8 cellular contexts compared by ENCODE assay signal in the genomic region with DNA sequence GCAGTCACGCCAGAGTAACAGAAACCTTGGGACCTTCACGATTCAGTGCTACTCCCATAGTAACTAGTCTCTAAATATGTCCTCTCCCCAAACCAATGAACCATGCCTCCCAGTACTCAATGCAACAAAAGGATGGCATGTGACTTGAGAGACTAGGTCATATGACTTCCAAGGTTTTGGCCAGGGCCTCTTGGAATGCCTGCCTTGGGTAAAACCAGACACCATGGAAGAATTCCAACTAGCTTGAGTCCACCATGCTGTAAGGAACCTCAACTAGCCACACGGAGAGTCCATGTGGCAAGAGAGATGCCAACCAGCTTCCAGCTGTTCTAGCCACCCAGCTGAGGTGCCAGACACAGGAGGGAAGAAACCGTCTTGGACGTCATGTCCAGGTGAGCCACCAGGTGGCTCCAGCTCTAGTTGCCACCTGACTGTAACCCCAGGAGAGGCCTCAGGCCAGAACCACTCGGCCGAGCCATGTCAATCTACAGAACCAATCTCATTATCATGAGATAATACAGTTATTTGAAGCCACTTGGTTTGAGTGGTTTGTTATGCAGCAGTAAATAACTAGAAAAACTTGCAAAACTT.
DNase-seq lines count a peak whose midpoint lies in the region; ATAC-seq and TF ChIP-seq lines count a peak whose summit lies in the region.

No MANE protein-coding gene starts in this region.

- H3K27ac Mint-ChIP-seq in activated CD4-positive, alpha-beta memory T cell treated with anti-CD3 and anti-CD28 coated beads, Interleukin-2, amount 10 ng/mL, durations not matched to agents 7 days and 5 days = no peak overlapping the region
- H3K27ac Mint-ChIP-seq in activated T-helper 1 cell treated with anti-CD3 and anti-CD28 coated beads, Interleukin-12 subunit alpha, Interleukin-12 subunit beta, Interleukin-2, Interleukin-4 antibody, amounts not matched to agents 30 ng/mL and 10 ng/mL and 1 ng/mL, durations not matched to agents 14 hours and 24 hours and 36 hours = no peak overlapping the region

- peak; percentile 87 for ATAC-seq in left colon
- no peak for ATAC-seq in GM19328 (IDR thresholded peaks at IDR 0.05; ENCODE audit: unreplicated experiment)

- intact Hi-C loops in left colon (cut with DNase I, micrococcal nuclease) = no loop called here
- intact Hi-C loops in activated T-helper 1 cell treated with anti-CD3 and anti-CD28 coated beads, Interleukin-12 subunit alpha, Interleukin-12 subunit beta, Interleukin-2, Interleukin-4 antibody, amounts not matched to agents 30 ng/mL and 10 ng/mL and 1 ng/mL, durations not matched to agents 14 hours and 24 hours and 36 hours (cut with micrococcal nuclease) = loop anchor here (1.0 kb wide), 2 partner anchors 31 to 87 kb away; no protein-coding TSS in a partner anchor

- H3K4me3 Mint-ChIP-seq in activated CD4-positive, alpha-beta memory T cell treated with anti-CD3 and anti-CD28 coated beads, Interleukin-2, amount 10 ng/mL, durations not matched to agents 7 days and 5 days = no peak overlapping the region
- no peak overlapping the region for H3K4me3 Mint-ChIP-seq in activated T-helper 1 cell treated with anti-CD3 and anti-CD28 coated beads, Interleukin-12 subunit alpha, Interleukin-12 subunit beta, Interleukin-2, Interleukin-4 antibody, amounts not matched to agents 30 ng/mL and 10 ng/mL and 1 ng/mL, durations not matched to agents 14 hours and 24 hours and 36 hours

- CTCF ChIA-PET in HEK293T (lab: Yijun Ruan, JAX) = no interaction called here
- CTCF ChIA-PET in activated CD4-positive, alpha-beta memory T cell treated with anti-CD3 and anti-CD28 coated beads, Interleukin-2, amount 10 ng/mL, durations not matched to agents 7 days and 5 days (lab: Charles Lee) = interaction anchor here (0.6 to 2.3 kb wide), 6 partner anchors 9 to 290 kb away, joined by 3 to 5 read pairs (median 4); no protein-coding TSS in a partner anchor

- peaks cover 6% of the 10 kb centered on the region for H3K9me3 Mint-ChIP-seq in activated CD4-positive, alpha-beta memory T cell treated with anti-CD3 and anti-CD28 coated beads, Interleukin-2, amount 10 ng/mL, durations not matched to agents 7 days and 5 days
- no peaks in the 10 kb centered on the region for H3K9me3 Mint-ChIP-seq in activated T-helper 1 cell treated with anti-CD3 and anti-CD28 coated beads, Interleukin-12 subunit alpha, Interleukin-12 subunit beta, Interleukin-2, Interleukin-4 antibody, amounts not matched to agents 30 ng/mL and 10 ng/mL and 1 ng/mL, durations not matched to agents 14 hours and 24 hours and 36 hours

- H3K4me1 Mint-ChIP-seq in activated CD4-positive, alpha-beta memory T cell treated with anti-CD3 and anti-CD28 coated beads, Interleukin-2, amount 10 ng/mL, durations not matched to agents 7 days and 5 days = peaks cover 23% of the 10 kb centered on the region
- peaks cover 23% of the 10 kb centered on the region for H3K4me1 Mint-ChIP-seq in activated T-helper 1 cell treated with anti-CD3 and anti-CD28 coated beads, Interleukin-12 subunit alpha, Interleukin-12 subunit beta, Interleukin-2, Interleukin-4 antibody, amounts not matched to agents 30 ng/mL and 10 ng/mL and 1 ng/mL, durations not matched to agents 14 hours and 24 hours and 36 hours (ENCODE audit: low read depth)

- peak; percentile 71 for DNase-seq in ELF-1 (ENCODE audit: low read depth, low spot score)
- DNase-seq in HEK293T (ENCODE audit: extremely low spot score) = peak; percentile 42
- peak; percentile 37 for DNase-seq in activated CD4-positive, alpha-beta memory T cell treated with anti-CD3 and anti-CD28 coated beads, Interleukin-2, amount 10 ng/mL, durations not matched to agents 7 days and 5 days
- DNase-seq in left colon = peak in 1 of 2 donors; percentile 65
- DNase-seq in activated T-helper 1 cell treated with anti-CD3 and anti-CD28 coated beads, Interleukin-12 subunit alpha, Interleukin-12 subunit beta, Interleukin-2, Interleukin-4 antibody, amounts not matched to agents 30 ng/mL and 10 ng/mL and 1 ng/mL, durations not matched to agents 14 hours and 24 hours and 36 hours (ENCODE audit: low spot score) = no peak
- DNase-seq in NCI-H1694 treated with DMSO at 0.1 percent for 48 hours (lab: John Stamatoyannopoulos, UW) = no peak
- no peak for DNase-seq in stimulated activated naive CD4-positive, alpha-beta T cell treated with Interleukin-2 at 50 U/mL for 16 hours (lab: John Stamatoyannopoulos, UW)

- POLR2A ChIA-PET in HEK293T (lab: Yijun Ruan, JAX) = no interaction called here
- POLR2A ChIA-PET in activated CD4-positive, alpha-beta memory T cell treated with anti-CD3 and anti-CD28 coated beads, Interleukin-2, amount 10 ng/mL, durations not matched to agents 7 days and 5 days (lab: Charles Lee) = no interaction called here

- H3K27me3 Mint-ChIP-seq in activated CD4-positive, alpha-beta memory T cell treated with anti-CD3 and anti-CD28 coated beads, Interleukin-2, amount 10 ng/mL, durations not matched to agents 7 days and 5 days = peaks cover 13% of the 10 kb centered on the region
- peaks cover 18% of the 10 kb centered on the region for H3K27me3 Mint-ChIP-seq in activated T-helper 1 cell treated with anti-CD3 and anti-CD28 coated beads, Interleukin-12 subunit alpha, Interleukin-12 subunit beta, Interleukin-2, Interleukin-4 antibody, amounts not matched to agents 30 ng/mL and 10 ng/mL and 1 ng/mL, durations not matched to agents 14 hours and 24 hours and 36 hours (ENCODE audit: insufficient read depth)

- no peaks in the 10 kb centered on the region for H3K36me3 Mint-ChIP-seq in activated CD4-positive, alpha-beta memory T cell treated with anti-CD3 and anti-CD28 coated beads, Interleukin-2, amount 10 ng/mL, durations not matched to agents 7 days and 5 days (ENCODE audit: low read depth)
- peaks cover 2% of the 10 kb centered on the region for H3K36me3 Mint-ChIP-seq in activated T-helper 1 cell treated with anti-CD3 and anti-CD28 coated beads, Interleukin-12 subunit alpha, Interleukin-12 subunit beta, Interleukin-2, Interleukin-4 antibody, amounts not matched to agents 30 ng/mL and 10 ng/mL and 1 ng/mL, durations not matched to agents 14 hours and 24 hours and 36 hours (ENCODE audit: low read depth)

TF ChIP-seq in HEK293T, 16 proteins besides CTCF, POLR2A, EP300 and RAD21:
- TF ChIP-seq ARNT (IDR thresholded peaks at IDR 0.05) (no peak), SP1 (IDR thresholded peaks at IDR 0.05) (no peak), FOXA1 (IDR thresholded peaks at IDR 0.05) (no peak), TARDBP (IDR thresholded peaks at IDR 0.05) (no peak), FOXK2 (IDR thresholded peaks at IDR 0.05) (no peak), NFRKB (IDR thresholded peaks at IDR 0.05) (no peak), SUZ12 (IDR thresholded peaks at IDR 0.05) (no peak)

Comparison
In these comparisons a context has a peak if more than half of its experiments do, and no peak if none do; other contexts are left out.
1. DNase-seq: peak in ELF-1 (single experiment), HEK293T (single experiment) and activated CD4-positive, alpha-beta memory T cell treated with anti-CD3 and anti-CD28 coated beads, Interleukin-2, amount 10 ng/mL, durations not matched to agents 7 days and 5 days (single experiment); none in activated T-helper 1 cell treated with anti-CD3 and anti-CD28 coated beads, Interleukin-12 subunit alpha, Interleukin-12 subunit beta, Interleukin-2, Interleukin-4 antibody, amounts not matched to agents 30 ng/mL and 10 ng/mL and 1 ng/mL, durations not matched to agents 14 hours and 24 hours and 36 hours (single experiment), NCI-H1694 treated with DMSO at 0.1 percent for 48 hours (single experiment) and stimulated activated naive CD4-positive, alpha-beta T cell treated with Interleukin-2 at 50 U/mL for 16 hours (single experiment).